Comparison of ENCODE assay signal across 15 cellular contexts in genomic region chr5:7331083-7331482, GRCh38.
"Had no signal": no experiment of that assay in that cellular context is flagged by ENCODE, and none has a peak within 500 bp of the region (broad histone marks: within the 10 kb centered on the region; RNA-seq: fewer than 3 reads in every experiment).

No MANE protein-coding gene starts in this region.

- ATAC-seq: activated T-cell treated with anti-CD3 and anti-CD28 coated beads, Interleukin-2, amount 50 U/mL, for 72 hours; left colon; naive thymus-derived CD8-positive, alpha-beta T cell; stimulated activated naive CD8-positive, alpha-beta T cell treated with anti-CD3 and anti-CD28 coated beads, Interleukin-15, Interleukin-2, amounts not matched to agents 100 U/mL and 50 U/mL, for 24 hours; upper lobe of right lung had no signal

- H3K27ac ChIP-seq: brain microvascular endothelial cell, epithelial cell of prostate, upper lobe of right lung had no signal

- H3K27me3 ChIP-seq: brain microvascular endothelial cell, upper lobe of right lung had no signal

- H3K36me3 ChIP-seq: brain microvascular endothelial cell, upper lobe of right lung had no signal

- H3K4me3 ChIP-seq: lung, upper lobe of right lung had no signal

- DNase-seq: activated CD4-positive, alpha-beta memory T cell treated with anti-CD3 and anti-CD28 coated beads, Interleukin-2, amount 10 ng/mL, durations not matched to agents 7 days and 5 days; activated CD8-positive, alpha-beta memory T cell treated with anti-CD3 and anti-CD28 coated beads, Interleukin-2, amount 50 U/mL, for 4 hours; activated gamma-delta T cell treated with Interleukin-2 at 50 U/mL for 16 hours; activated naive CD8-positive, alpha-beta T cell treated with anti-CD3 and anti-CD28 coated beads for 36 hours; activated T-cell treated with anti-CD3 and anti-CD28 coated beads, Interleukin-2, amount 50 U/mL, for 72 hours; brain microvascular endothelial cell; effector memory CD4-positive, alpha-beta T cell; hippocampal formation; left colon; naive thymus-derived CD8-positive, alpha-beta T cell; stimulated activated CD4-positive, alpha-beta T cell treated with anti-CD3 and anti-CD28 coated beads, Interleukin-2, amount 100 ng/mL, for 48 hours; stimulated activated naive CD8-positive, alpha-beta T cell treated with anti-CD3 and anti-CD28 coated beads, Interleukin-15, Interleukin-2, amounts not matched to agents 100 U/mL and 50 U/mL, for 24 hours; upper lobe of right lung had no signal

- H3K4me1 ChIP-seq: upper lobe of right lung had no signal

- H3K9me3 ChIP-seq: upper lobe of right lung had no signal
